8 cellular contexts compared by ENCODE assay signal in the genomic region with DNA sequence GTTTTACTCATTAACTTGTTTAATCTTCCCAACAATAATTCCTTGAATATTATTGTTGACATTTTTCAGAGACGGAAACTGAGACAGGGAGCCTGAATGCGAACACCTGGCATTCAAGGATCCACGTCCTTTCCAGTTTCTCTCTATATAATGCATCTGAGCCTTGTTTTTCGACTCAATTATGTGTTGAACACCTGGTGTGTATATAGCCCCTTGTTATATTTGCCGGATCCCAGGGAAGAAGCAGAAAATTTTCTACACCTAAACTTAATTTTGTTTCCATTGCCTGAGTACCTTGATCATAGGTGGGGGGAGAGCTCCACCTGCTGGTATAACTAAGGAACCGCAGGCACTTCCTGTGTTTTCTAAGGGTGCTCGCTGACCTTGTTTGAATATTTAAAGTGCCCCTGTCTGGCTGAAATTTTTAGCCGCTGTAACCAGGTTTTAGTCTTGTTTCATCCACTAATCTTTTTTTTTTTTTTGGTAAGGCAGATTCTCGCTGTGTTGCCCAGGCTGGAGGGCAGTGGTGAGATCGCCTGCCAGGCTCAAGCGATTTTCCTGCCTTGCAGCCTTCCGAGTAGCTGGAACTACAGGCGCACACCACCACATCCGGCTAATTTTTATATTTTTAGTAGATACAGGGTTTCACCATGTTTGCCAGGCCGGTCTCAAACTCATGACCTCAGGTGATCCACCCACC. TPM values are rescaled to one million over a fixed set of nuclear protein-coding genes. Genes with fewer than 3 reads are reported as not detected.
DNase-seq lines count a peak whose midpoint lies in the region; ATAC-seq and TF ChIP-seq lines count a peak whose summit lies in the region.

No MANE protein-coding gene starts in this region.

- H3K4me3 ChIP-seq in right lobe of liver = peak overlapping the region; percentile 26 to 32 (median 31)

- WGBS in right lobe of liver (ENCODE audit: insufficient coverage, low coverage, low lambda C conversion rate, missing lambda C conversion rate) = 26% methylated on average over 15 of the region's 15 CpGs

- no peaks in the 10 kb centered on the region for H3K36me3 ChIP-seq in right lobe of liver

- no peak for TF ChIP-seq POLR2A in right lobe of liver (IDR thresholded peaks at IDR 0.05)

- H3K9me3 ChIP-seq in right lobe of liver = no peaks in the 10 kb centered on the region

- H3K4me1 ChIP-seq in right lobe of liver = peaks cover 0 to 26% (median 11%) of the 10 kb centered on the region in 4 donors

- intact Hi-C loops in right lobe of liver (cut with DNase I) (loop anchor here (5.0 kb wide), 2 partner anchors 185 to 225 kb away; no protein-coding TSS in a partner anchor), posterior vena cava (cut with DNase I) (loop anchor here in 1 of 2 donors (5.0 kb wide), 2 partner anchors 160 to 215 kb away; no protein-coding TSS in a partner anchor)

- DNase-seq in EH (ENCODE audit: low read depth) (peak; percentile 74), NCI-H69 (lab: John Stamatoyannopoulos, UW) (peak; percentile 65), dermis blood vessel endothelial cell (peak; percentile 76), right lobe of liver (peak in 1 of 3 donors; percentile 78), posterior vena cava (ENCODE audit: low spot score) (no peak)
- DNase-seq in activated CD4-positive, alpha-beta T cell treated with anti-CD3 and anti-CD28 coated beads, Interleukin-2, amount 50 U/mL, for 1 hour = peak; percentile 65
- DNase-seq in stimulated activated CD4-positive, alpha-beta T cell treated with anti-CD3 and anti-CD28 coated beads, Interleukin-4, amount 100 ng/mL, for 48 hours (ENCODE audit: low read depth in 2 of 2) = peak; percentile 35 to 44

- H3K27ac ChIP-seq in right lobe of liver = peak overlapping the region; percentile 74 to 90 (median 83)

- H3K27me3 ChIP-seq in right lobe of liver = no peaks in the 10 kb centered on the region

- peak; percentile 90 to 98 (median 94) for TF ChIP-seq CTCF in right lobe of liver (IDR thresholded peaks at IDR 0.05)

- ATAC-seq in HG03432 (IDR thresholded peaks at IDR 0.05; ENCODE audit: unreplicated experiment) (peak; percentile 37), right lobe of liver (peak; percentile 71 to 83 (median 76))

RNA-seq across cellular contexts. Expression of gene NUBP1, which starts 6.6 kb away (rescaled TPM):
- total RNA-seq in dermis blood vessel endothelial cell (34.4 and 42.4 TPM in 2 replicates), right lobe of liver (10 to 100 TPM; 14.0 to 27.4 (median 20.9) TPM), posterior vena cava (10 to 100 TPM; 27.1 to 29.8 TPM)

RNA-seq across cellular contexts. Expression of gene TEKT5, which starts 42.3 kb away (rescaled TPM):
- total RNA-seq in dermis blood vessel endothelial cell (not detected in 2 replicates), right lobe of liver (1 to 10 TPM in 1 of 6 experiments, under 1 TPM in 3, not detected in 2; 0.20 to 1.3 (median 0.69) TPM), posterior vena cava (under 1 TPM in 1 of 2 donors, not detected in 1; 0.14 TPM)
